Comparison of ENCODE assay signal across 23 cellular contexts in genomic region chr6:169839029-169839481, GRCh38.
DNase-seq lines count a peak whose midpoint lies in the region; ATAC-seq and TF ChIP-seq lines count a peak whose summit lies in the region.
"Had no signal": no experiment of that assay in that cellular context is flagged by ENCODE, and none has a peak within 500 bp of the region (broad histone marks: within the 10 kb centered on the region; RNA-seq: fewer than 3 reads in every experiment).

No MANE protein-coding gene starts in this region.

- no peak for ATAC-seq in lung (ENCODE audit: insufficient read depth, low FRiP score)
- peak; percentile 7 for ATAC-seq in aorta (ENCODE audit: low FRiP score)
- ATAC-seq in HG03196 (IDR thresholded peaks at IDR 0.05; ENCODE audit: unreplicated experiment): no peak
- ATAC-seq: CD8-positive, alpha-beta T cell; gastroesophageal sphincter; Right ventricle myocardium inferior; stimulated activated effector memory CD8-positive, alpha-beta T cell treated with anti-CD3 and anti-CD28 coated beads, Interleukin-12 subunit alpha, Interleukin-12 subunit beta, amount 100 ng/mL, for 72 hours; T-cell had no signal

- WGBS in lung, 2 donors: 94% methylated on average over 27 of the region's 27 CpGs
- WGBS in aorta, 2 donors: 90 to 91% methylated on average over 27 of the region's 27 CpGs

- H3K27me3 ChIP-seq in lung (ENCODE audit: control insufficient read depth, insufficient read depth): no peaks in the 10 kb centered on the region
- H3K27me3 ChIP-seq in aorta (ENCODE audit: control insufficient read depth in 1 of 2, insufficient read depth in 2 of 2, low read length in 1 of 2): no peaks in the 10 kb centered on the region
- H3K27me3 ChIP-seq: ascending aorta, ovary had no signal

- DNase-seq in activated effector memory CD4-positive, alpha-beta T cell treated with anti-CD3 and anti-CD28 coated beads, Interleukin-2, amount 50 U/mL, for 16 hours: peak; percentile 48
- DNase-seq in activated effector memory CD4-positive, alpha-beta T cell treated with Interleukin-2 at 50 U/mL for 16 hours: no peak
- peak; percentile 88 for DNase-seq in NCI-H69 (lab: John Stamatoyannopoulos, UW)
- DNase-seq in lung (ENCODE audit: low spot score): peak; percentile 21
- peak in 1 of 2 donors; percentile 75 for DNase-seq in aorta
- DNase-seq in NCI-H187 (lab: John Stamatoyannopoulos, UW): no peak
- DNase-seq: activated CD4-positive, alpha-beta T cell treated with anti-CD3 and anti-CD28 coated beads for 4 hours; activated naive CD4-positive, alpha-beta T cell treated with anti-CD3 and anti-CD28 coated beads for 36 hours; activated T-cell treated with anti-CD3 and anti-CD28 coated beads for 4 hours; DMS79 treated with DMSO at 0.1 percent for 48 hours; HCEC 1CT; naive thymus-derived CD4-positive, alpha-beta T cell; NCI-H1092 treated with DMSO at 0.1 percent for 48 hours; NCI-H2081 treated with DMSO at 0.1 percent for 48 hours; NCI-H510A treated with DMSO at 0.1 percent for 48 hours; ovary had no signal

- H3K4me1 ChIP-seq in lung (ENCODE audit: control insufficient read depth in 2 of 2, insufficient read depth in 2 of 2, low read length in 2 of 2) (peaks cover 0 to 2% of the 10 kb centered on the region in 2 donors), aorta (ENCODE audit: control insufficient read depth in 1 of 2, insufficient read depth in 2 of 2, low read length in 2 of 2) (no peaks in the 10 kb centered on the region)
- H3K4me1 ChIP-seq: ascending aorta, gastroesophageal sphincter had no signal

- H3K27ac ChIP-seq in lung (ENCODE audit: low read depth in 1 of 2, low read length in 1 of 2) (no peak overlapping the region), aorta (ENCODE audit: low read depth in 1 of 2, low read length in 2 of 2) (no peak overlapping the region)
- H3K27ac ChIP-seq: ascending aorta, gastroesophageal sphincter, ovary had no signal

- TF ChIP-seq CTCF in lung (IDR thresholded peaks at IDR 0.05; ENCODE audit: control extremely low read depth, extremely low read depth): no peak

- H3K36me3 ChIP-seq in lung (ENCODE audit: control insufficient read depth in 2 of 2, insufficient read depth in 2 of 2, low read length in 2 of 2): no peaks in the 10 kb centered on the region
- H3K36me3 ChIP-seq in aorta (ENCODE audit: control insufficient read depth in 1 of 2, insufficient read depth in 2 of 2, low read length in 1 of 2): no peaks in the 10 kb centered on the region
- H3K36me3 ChIP-seq: ascending aorta, gastroesophageal sphincter, ovary had no signal

- H3K9me3 ChIP-seq in lung (ENCODE audit: control insufficient read depth in 2 of 2, insufficient read depth in 1 of 2, low read length in 1 of 2) (peaks cover 0 to 2% of the 10 kb centered on the region in 2 donors), aorta (ENCODE audit: control insufficient read depth, low read length) (no peaks in the 10 kb centered on the region)
- H3K9me3 ChIP-seq: ascending aorta, gastroesophageal sphincter, ovary had no signal

- intact Hi-C loops in aorta (cut with DNase I): no loop called here

- no peak overlapping the region for H3K4me3 ChIP-seq in lung
- no peak overlapping the region for H3K4me3 ChIP-seq in aorta (ENCODE audit: low read length in 2 of 2)
- H3K4me3 ChIP-seq: ascending aorta, gastroesophageal sphincter, ovary had no signal

Comparison
In these comparisons a context has a peak if more than half of its experiments do, and no peak if none do; other contexts are left out.
1. DNase-seq: peak in activated effector memory CD4-positive, alpha-beta T cell treated with anti-CD3 and anti-CD28 coated beads, Interleukin-2, amount 50 U/mL, for 16 hours (single experiment), NCI-H69 (single experiment) and lung (single experiment); none in activated effector memory CD4-positive, alpha-beta T cell treated with Interleukin-2 at 50 U/mL for 16 hours (single experiment) and NCI-H187 (0 of 2).